8 cellular contexts compared by ENCODE assay signal in genomic region chr20:53591206-53591651, GRCh38. TPM values are rescaled to one million over a fixed set of nuclear protein-coding genes. Genes with fewer than 3 reads are reported as not detected.
A peak's percentile ranks its signal among the peaks of the same experiment; 100 is the strongest.
DNase-seq lines count a peak whose midpoint lies in the region; ATAC-seq, FAIRE-seq and TF ChIP-seq lines count a peak whose summit lies in the region.
"Not testable (repeated sequence)": the region's sequence is repeated elsewhere in the genome, so short reads cannot be mapped to it uniquely, and the experiment has no call there.

No MANE protein-coding gene starts in this region.

- H3K27me3 ChIP-seq in PC-3 (ENCODE audit: low read length); colonic mucosa; cardiac muscle cell; muscle layer of colon (ENCODE audit: control insufficient read depth in 1 of 2, insufficient read depth in 2 of 2, low read length in 2 of 2); small intestine (ENCODE audit: control insufficient read depth in 2 of 2, insufficient read depth in 2 of 2, low read length in 2 of 2): not testable (repeated sequence)

- BruUV-seq in PC-3 (replicated peaks; lab: Mats Ljungman, UMichigan): not testable (repeated sequence)

- CTCF ChIA-PET in HEK293 (lab: Yijun Ruan, JAX); PC-3 (lab: Charles Lee): not testable (repeated sequence)

- H3K36me3 Mint-ChIP-seq in activated T-cell treated with anti-CD3 and anti-CD28 coated beads, Interleukin-2, amount 50 U/mL, for 4 hours (ENCODE audit: insufficient read depth): not testable (repeated sequence)

- not testable (repeated sequence) for H4K20me1 ChIP-seq in PC-3 (ENCODE audit: low read length)

- peak overlapping the region; percentile 44; the same call in 1 of the 2 replicates for H3K27ac ChIP-seq in HEK293 (ENCODE audit: extremely low read depth, low read depth, low read length)
- H3K27ac ChIP-seq in PC-3 (ENCODE audit: low read length): peak overlapping the region; percentile 81
- H3K27ac ChIP-seq in colonic mucosa: peak overlapping the region; percentile 92
- peak overlapping the region; percentile 96 for H3K27ac ChIP-seq in cardiac muscle cell
- peak overlapping the region; percentile 34 for H3K27ac ChIP-seq in muscle layer of colon (ENCODE audit: low read depth, low read length)
- H3K27ac ChIP-seq in small intestine (ENCODE audit: low read depth in 1 of 2, low read length in 1 of 2): peak overlapping the region in 1 of 2 donors; percentile 20

- ATAC-seq in PC-3; activated T-cell treated with anti-CD3 and anti-CD28 coated beads, Interleukin-2, amount 50 U/mL, for 4 hours: not testable (repeated sequence)

- peak overlapping the region; percentile 71 for H3K4me3 ChIP-seq in AG10803 (ENCODE audit: low read length)
- peak overlapping the region; percentile 14; the same call in 1 of the 2 replicates for H3K4me3 ChIP-seq in HEK293 (ENCODE audit: low read depth, low read length)
- H3K4me3 ChIP-seq in PC-3 (ENCODE audit: low read length): peak overlapping the region; percentile 92
- H3K4me3 ChIP-seq in colonic mucosa: peak overlapping the region; percentile 56
- H3K4me3 ChIP-seq in cardiac muscle cell: peak overlapping the region; percentile 92
- H3K4me3 ChIP-seq in muscle layer of colon (ENCODE audit: low read depth in 1 of 2, low read length in 2 of 2): not testable (repeated sequence)
- peak overlapping the region in 1 of 2 donors; percentile 11 for H3K4me3 ChIP-seq in small intestine (ENCODE audit: low read depth in 1 of 2, low read length in 2 of 2)

- H3K4me1 ChIP-seq in HEK293 (ENCODE audit: control insufficient read depth, insufficient read depth, low read length); colonic mucosa; muscle layer of colon (ENCODE audit: insufficient read depth, low read length); small intestine (ENCODE audit: control insufficient read depth in 2 of 2, insufficient read depth in 1 of 2, low read depth in 1 of 2, low read length in 1 of 2): not testable (repeated sequence)
- H3K4me1 ChIP-seq in PC-3 (ENCODE audit: insufficient read depth, low read length) (peaks cover 46% of the 10 kb centered on the region), cardiac muscle cell (ENCODE audit: low read depth) (peaks cover 45% of the 10 kb centered on the region)

- FAIRE-seq in small intestine (lab: Jason Lieb, UNC): not testable (repeated sequence)

- H3K4me1 Mint-ChIP-seq in activated T-cell treated with anti-CD3 and anti-CD28 coated beads, Interleukin-2, amount 50 U/mL, for 4 hours (ENCODE audit: low read depth): peaks cover 46% of the 10 kb centered on the region

- not testable (repeated sequence) for H3K9me3 Mint-ChIP-seq in activated T-cell treated with anti-CD3 and anti-CD28 coated beads, Interleukin-2, amount 50 U/mL, for 4 hours

- H3F3A ChIP-seq in PC-3 (ENCODE audit: low read length, unreplicated experiment): not testable (repeated sequence)

- not testable (repeated sequence) for TF ChIP-seq CTCF in AG10803 (conservative IDR thresholded peaks at IDR 0.05; ENCODE audit: low read length); HEK293 (tag by site-specific recombination; IDR thresholded peaks at IDR 0.05); PC-3 (conservative IDR thresholded peaks at IDR 0.05; ENCODE audit: low read depth, low read length); colonic mucosa (IDR thresholded peaks at IDR 0.05); cardiac muscle cell (IDR thresholded peaks at IDR 0.05; ENCODE audit: low read depth, low read length)

- not testable (repeated sequence) for H3K9me3 ChIP-seq in HEK293 (ENCODE audit: control insufficient read depth, insufficient read depth, low read depth, low read length); PC-3 (ENCODE audit: low read length); colonic mucosa; cardiac muscle cell (ENCODE audit: low read depth); muscle layer of colon (ENCODE audit: low read length); small intestine (ENCODE audit: control insufficient read depth, low read depth)

- H3K36me3 ChIP-seq in HEK293 (ENCODE audit: control insufficient read depth in 2 of 2, insufficient read depth in 1 of 2, low read length in 2 of 2); PC-3 (ENCODE audit: low read depth, low read length); colonic mucosa; cardiac muscle cell; muscle layer of colon (ENCODE audit: insufficient read depth, low read length); small intestine (ENCODE audit: control insufficient read depth in 2 of 2, insufficient read depth in 2 of 2, low read length in 2 of 2): not testable (repeated sequence)

- intact Hi-C loops in PC-3 (cut with micrococcal nuclease): loop anchor here (1.0 to 10.0 kb wide), 2 partner anchors 12 to 1956 kb away; no protein-coding TSS in a partner anchor
- intact Hi-C loops in colonic mucosa (cut with DNase I): loop anchor here (10.0 kb wide), 1 partner anchor 54 kb away; no protein-coding TSS in a partner anchor

- POLR2A ChIA-PET in HEK293 (lab: Yijun Ruan, JAX): not testable (repeated sequence)
- POLR2A ChIA-PET in PC-3 (lab: Charles Lee; ENCODE audit: unreplicated experiment): interaction anchor here (0.6 to 0.9 kb wide), 5 partner anchors 9 to 341 kb away, joined by 3 to 6 read pairs (median 3); no protein-coding TSS in a partner anchor

- peak overlapping the region; percentile 82 for H3K4me2 ChIP-seq in PC-3 (ENCODE audit: low read length)

- not testable (repeated sequence) for H2AFZ ChIP-seq in PC-3 (ENCODE audit: low read length)

- H3K4me3 Mint-ChIP-seq in activated T-cell treated with anti-CD3 and anti-CD28 coated beads, Interleukin-2, amount 50 U/mL, for 4 hours: peak overlapping the region; percentile 95

- peaks cover 90% of the 10 kb centered on the region for H3K79me2 ChIP-seq in PC-3 (ENCODE audit: low read length)

- H3K9ac ChIP-seq in PC-3 (ENCODE audit: low read length) (peak overlapping the region; percentile 91), colonic mucosa (ENCODE audit: low read depth in 2 of 2, low read length in 2 of 2) (peak overlapping the region; percentile 35 to 81)
- not testable (repeated sequence) for H3K9ac ChIP-seq in muscle layer of colon (ENCODE audit: low read length)

- H3K9me2 ChIP-seq in PC-3 (replicated peaks; ENCODE audit: low read length): not testable (repeated sequence)

- not testable (repeated sequence) for DNase-seq in AG10803 (ENCODE audit: low read depth); activated T-cell treated with anti-CD3 and anti-CD28 coated beads, Interleukin-2, amount 50 U/mL, for 4 hours; cardiac muscle cell (ENCODE audit: low read depth in 1 of 2, low spot score in 1 of 2)
- DNase-seq in PC-3: peak; percentile 32
- DNase-seq in colonic mucosa: peak; percentile 12
- DNase-seq in small intestine: peak; percentile 45

- H3K27me3 Mint-ChIP-seq in activated T-cell treated with anti-CD3 and anti-CD28 coated beads, Interleukin-2, amount 50 U/mL, for 4 hours (ENCODE audit: low read depth): not testable (repeated sequence)

- 1 to 9% (median 4%) methylated on average over 4 of the region's 4 CpGs for WGBS in small intestine, 3 donors

RNA-seq across cellular contexts. Expression of gene ZNF217, which starts 2.4 kb away (rescaled TPM):
- total RNA-seq in PC-3 (2014; rRNA removed) (45.6 and 55.5 TPM in 2 replicates), colonic mucosa (10 to 100 TPM; 45.7 to 73.0 TPM), cardiac muscle cell (16.7 and 26.3 TPM in 2 replicates)
- total RNA-seq in activated T-cell treated with anti-CD3 and anti-CD28 coated beads, Interleukin-2, amount 50 U/mL, for 4 hours: 10 to 100 TPM; 25.9 to 27.8 (median 26.4) TPM
- polyA plus RNA-seq in cardiac muscle cell (6.1 and 10.3 TPM in 2 replicates), small intestine (10 to 100 TPM in 1 of 3 donors, 1 to 10 TPM in 2; 4.1 to 12.0 (median 5.4) TPM)
